ENCODE assay signal across 26 cellular contexts in the genomic region with DNA sequence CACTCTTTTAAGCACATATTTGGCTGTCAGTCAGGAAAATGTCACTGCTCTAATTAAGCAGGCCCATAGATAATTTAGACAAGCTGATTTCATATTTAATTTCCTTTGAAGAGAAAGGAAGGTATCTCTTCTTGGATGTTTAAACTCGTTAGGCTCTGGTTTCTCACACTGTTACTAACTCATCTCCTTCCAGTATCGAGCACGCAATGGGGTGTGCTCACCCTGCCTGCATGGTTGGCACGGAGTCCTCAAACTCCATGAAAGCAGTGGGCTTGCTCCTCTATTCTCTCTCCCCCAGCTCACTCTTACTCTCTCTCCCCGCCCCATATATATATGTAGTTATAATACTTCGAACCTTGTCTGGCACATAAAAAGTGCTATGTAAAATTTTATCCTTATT.
DNase-seq lines count a peak whose midpoint lies in the region; ATAC-seq and TF ChIP-seq lines count a peak whose summit lies in the region.
"Had no signal": no experiment of that assay in that cellular context is flagged by ENCODE, and none has a peak within 500 bp of the region (broad histone marks: within the 10 kb centered on the region; RNA-seq: fewer than 3 reads in every experiment).

No MANE protein-coding gene starts in this region.

- peak in 1 of 2 experiments; percentile 31; a peak in 1 of 4 replicates for TF ChIP-seq EP300 in SK-N-SH (IDR thresholded peaks at IDR 0.05; ENCODE audit: borderline replicate concordance in 1 of 2, low read depth in 1 of 2, low read length in 1 of 2)

- H3K9me3 ChIP-seq in Karpas-422 (ENCODE audit: low read length) (no peaks in the 10 kb centered on the region), SK-N-SH (no peaks in the 10 kb centered on the region)
- H3K9me3 ChIP-seq: ovary had no signal

- H3K4me1 ChIP-seq in Karpas-422 (ENCODE audit: low read length): peaks cover 80% of the 10 kb centered on the region
- no peaks in the 10 kb centered on the region for H3K4me1 ChIP-seq in SK-N-SH (ENCODE audit: control insufficient read depth in 1 of 2, insufficient read depth in 2 of 2, low read depth in 1 of 2, low read length in 1 of 2)
- H3K4me1 ChIP-seq in foreskin keratinocyte: peaks cover 14% of the 10 kb centered on the region

- peak; percentile 64 for ATAC-seq in foreskin keratinocyte
- ATAC-seq in HG03039 (IDR thresholded peaks at IDR 0.05; ENCODE audit: unreplicated experiment): no peak
- ATAC-seq: HepG2 had no signal

- H3K9ac ChIP-seq in Karpas-422 (ENCODE audit: low read length): no peak overlapping the region
- H3K9ac ChIP-seq in SK-N-SH: no peak overlapping the region

- peak overlapping the region; percentile 95 for H3K27ac Mint-ChIP-seq in type B pancreatic cell
- no peak overlapping the region for H3K27ac Mint-ChIP-seq in activated CD4-positive, alpha-beta T cell treated with anti-CD3 and anti-CD28 coated beads, Interleukin-2, amount 10 ng/mL, durations not matched to agents 7 days and 5 days
- H3K27ac Mint-ChIP-seq: activated T-helper 2 cell treated with anti-CD3 and anti-CD28 coated beads, Interferon-gamma antibody, Interleukin-2, Interleukin-4, amounts not matched to agents 10 μg/mL and 5 μg/mL and 100 μg/mL, durations not matched to agents 14 hours and 24 hours and 36 hours; immature natural killer cell; nephron progenitor cell had no signal

- H3K4me3 ChIP-seq in Karpas-422 (ENCODE audit: low read length) (no peak overlapping the region), SK-N-SH (ENCODE audit: low read depth in 2 of 2, low read length in 1 of 2) (no peak overlapping the region)
- H3K4me3 ChIP-seq: ovary had no signal

- H3K36me3 Mint-ChIP-seq in type B pancreatic cell: peaks cover 3% of the 10 kb centered on the region
- H3K36me3 Mint-ChIP-seq in activated CD4-positive, alpha-beta T cell treated with anti-CD3 and anti-CD28 coated beads, Interleukin-2, amount 10 ng/mL, durations not matched to agents 7 days and 5 days (ENCODE audit: low read depth): no peaks in the 10 kb centered on the region
- H3K36me3 Mint-ChIP-seq: brain, immature natural killer cell had no signal

- POLR2A ChIA-PET in SK-N-SH (lab: Yijun Ruan, JAX): no interaction called here
- POLR2A ChIA-PET in activated CD4-positive, alpha-beta T cell treated with anti-CD3 and anti-CD28 coated beads, Interleukin-2, amount 10 ng/mL, durations not matched to agents 7 days and 5 days (lab: Charles Lee): no interaction called here

- H3K27me3 ChIP-seq in Karpas-422 (ENCODE audit: low read length) (no peaks in the 10 kb centered on the region), SK-N-SH (ENCODE audit: insufficient read depth) (no peaks in the 10 kb centered on the region; the same call in 1 of the 2 replicates), foreskin keratinocyte (no peaks in the 10 kb centered on the region)
- H3K27me3 ChIP-seq: ovary had no signal

- H3K4me3 Mint-ChIP-seq in type B pancreatic cell: peak overlapping the region; percentile 72
- H3K4me3 Mint-ChIP-seq in activated CD4-positive, alpha-beta T cell treated with anti-CD3 and anti-CD28 coated beads, Interleukin-2, amount 10 ng/mL, durations not matched to agents 7 days and 5 days: no peak overlapping the region
- H3K4me3 Mint-ChIP-seq: brain, immature natural killer cell, nephron progenitor cell had no signal

- H3K4me1 Mint-ChIP-seq in type B pancreatic cell (ENCODE audit: unreplicated experiment): peaks cover 13% of the 10 kb centered on the region
- H3K4me1 Mint-ChIP-seq in activated CD4-positive, alpha-beta T cell treated with anti-CD3 and anti-CD28 coated beads, Interleukin-2, amount 10 ng/mL, durations not matched to agents 7 days and 5 days: peaks cover 19% of the 10 kb centered on the region
- H3K4me1 Mint-ChIP-seq: nephron progenitor cell had no signal

- 21% methylated on average over 6 of the region's 6 CpGs for WGBS in SK-N-SH (ENCODE audit: low lambda C conversion rate)

- H4K20me1 ChIP-seq in Karpas-422 (ENCODE audit: insufficient read depth, low read depth, low read length) (no peaks in the 10 kb centered on the region), SK-N-SH (ENCODE audit: insufficient read depth) (no peaks in the 10 kb centered on the region)

- H2AFZ ChIP-seq in Karpas-422 (ENCODE audit: low read length): no peak overlapping the region
- no peak overlapping the region for H2AFZ ChIP-seq in SK-N-SH (ENCODE audit: low read depth)

- H3K79me2 ChIP-seq in Karpas-422 (ENCODE audit: low read length) (no peaks in the 10 kb centered on the region), SK-N-SH (ENCODE audit: insufficient read depth) (no peaks in the 10 kb centered on the region)

- H3K9me3 Mint-ChIP-seq in type B pancreatic cell: no peaks in the 10 kb centered on the region
- no peaks in the 10 kb centered on the region for H3K9me3 Mint-ChIP-seq in activated CD4-positive, alpha-beta T cell treated with anti-CD3 and anti-CD28 coated beads, Interleukin-2, amount 10 ng/mL, durations not matched to agents 7 days and 5 days
- H3K9me3 Mint-ChIP-seq: activated T-helper 2 cell treated with anti-CD3 and anti-CD28 coated beads, Interferon-gamma antibody, Interleukin-2, Interleukin-4, amounts not matched to agents 10 μg/mL and 5 μg/mL and 100 μg/mL, durations not matched to agents 14 hours and 24 hours and 36 hours; brain; immature natural killer cell; nephron progenitor cell had no signal

- no peak for TF ChIP-seq RAD21 in SK-N-SH (IDR thresholded peaks at IDR 0.05; ENCODE audit: low read length)

- H3K9me2 ChIP-seq in Karpas-422 (replicated peaks; ENCODE audit: insufficient read depth, low read length) (no peaks in the 10 kb centered on the region), SK-N-SH (no peaks in the 10 kb centered on the region)

- H3K4me2 ChIP-seq in Karpas-422 (ENCODE audit: low read depth, low read length, poor library complexity, severe bottlenecking): no peak overlapping the region
- H3K4me2 ChIP-seq in SK-N-SH: no peak overlapping the region

- H3K36me3 ChIP-seq in Karpas-422 (ENCODE audit: insufficient read depth, low read length): no peaks in the 10 kb centered on the region
- H3K36me3 ChIP-seq in SK-N-SH (replicated peaks in 1 of 2; ENCODE audit: control insufficient read depth in 1 of 2, insufficient read depth in 2 of 2, low read length in 1 of 2): no peaks in the 10 kb centered on the region
- H3K36me3 ChIP-seq: ovary had no signal

- DNase-seq in Karpas-422 (no peak), SK-N-SH (no peak), foreskin keratinocyte (peak in 1 of 2 donors; percentile 61), type B pancreatic cell (ENCODE audit: extremely low spot score, unreplicated experiment) (no peak), OCI-M1 (lab: John Stamatoyannopoulos, UW) (no peak)
- DNase-seq in activated CD4-positive, alpha-beta T cell treated with anti-CD3 and anti-CD28 coated beads, Interleukin-2, amount 10 ng/mL, durations not matched to agents 7 days and 5 days: no peak
- DNase-seq: activated naive CD4-positive, alpha-beta T cell treated with anti-CD3 and anti-CD28 coated beads, Interleukin-2, amount 50 U/mL, for 16 hours; activated T-cell treated with anti-CD3 and anti-CD28 coated beads for 4 hours; C1 segment of cervical spinal cord; COR-L47; HCEC 1CT; hypothalamus; immature natural killer cell; left colon; NCI-H446 treated with DMSO at 0.1 percent for 48 hours; NCI-H82; nephron progenitor cell; ovary; SHP77; stimulated activated naive CD4-positive, alpha-beta T cell; SW 1271; T-helper 9 cell had no signal

- H3K27me3 Mint-ChIP-seq in type B pancreatic cell: peaks cover 3% of the 10 kb centered on the region
- peaks cover 9% of the 10 kb centered on the region for H3K27me3 Mint-ChIP-seq in activated CD4-positive, alpha-beta T cell treated with anti-CD3 and anti-CD28 coated beads, Interleukin-2, amount 10 ng/mL, durations not matched to agents 7 days and 5 days
- H3K27me3 Mint-ChIP-seq: brain had no signal

- CTCF ChIA-PET in SK-N-SH (lab: Yijun Ruan, JAX): interaction anchor here (1.3 to 4.7 kb wide), 4 partner anchors 8 to 527 kb away, joined by 4 to 32 read pairs (median 4); no protein-coding TSS in a partner anchor
- CTCF ChIA-PET in activated CD4-positive, alpha-beta T cell treated with anti-CD3 and anti-CD28 coated beads, Interleukin-2, amount 10 ng/mL, durations not matched to agents 7 days and 5 days (lab: Charles Lee): no interaction called here

- no peaks in the 10 kb centered on the region for H3F3A ChIP-seq in SK-N-SH (replicated peaks; ENCODE audit: insufficient read depth)

- TF ChIP-seq CTCF in SK-N-SH (IDR thresholded peaks at IDR 0.05) (no peak), foreskin keratinocyte (conservative IDR thresholded peaks at IDR 0.05) (no peak), type B pancreatic cell (conservative IDR thresholded peaks at IDR 0.05) (no peak)

- peak overlapping the region; percentile 88 for H3K27ac ChIP-seq in Karpas-422 (ENCODE audit: low read length)
- no peak overlapping the region for H3K27ac ChIP-seq in SK-N-SH (ENCODE audit: low read depth in 2 of 2, low read length in 1 of 2)
- H3K27ac ChIP-seq in foreskin keratinocyte: peak overlapping the region; percentile 99
- H3K27ac ChIP-seq: ovary had no signal

TF ChIP-seq in SK-N-SH, 30 proteins besides CTCF, POLR2A, EP300 and RAD21 (continues in another document):
- TF ChIP-seq PBX3 (IDR thresholded peaks at IDR 0.05) (peak; percentile 16; the same call in 1 of the 2 replicates), FOXJ3 (CRISPR knock-in tag; IDR thresholded peaks at IDR 0.05) (no peak), ZBTB33 (IDR thresholded peaks at IDR 0.05; ENCODE audit: borderline replicate concordance, low read depth) (no peak)

Comparison
In these comparisons a context has a peak if more than half of its experiments do, and no peak if none do; other contexts are left out.
1. H3K27ac ChIP-seq: peak in Karpas-422 (single experiment) and foreskin keratinocyte (single experiment); none in SK-N-SH (0 of 2).